9 cellular contexts compared by ENCODE assay signal in genomic region chr3:100269410-100270217, GRCh38. TPM values are rescaled to one million over a fixed set of nuclear protein-coding genes. Genes with fewer than 3 reads are reported as not detected.
A peak's percentile ranks its signal among the peaks of the same experiment; 100 is the strongest.
DNase-seq lines count a peak whose midpoint lies in the region; ATAC-seq, FAIRE-seq and TF ChIP-seq lines count a peak whose summit lies in the region.
"Had no signal": no experiment of that assay in that cellular context is flagged by ENCODE, and none has a peak within 500 bp of the region (broad histone marks: within the 10 kb centered on the region; RNA-seq: fewer than 3 reads in every experiment).

No MANE protein-coding gene starts in this region.

- H3K27ac ChIP-seq in K562 (ENCODE audit: extremely low read depth, low read depth, low read length): no peak overlapping the region
- H3K27ac ChIP-seq in gastrocnemius medialis: peak overlapping the region; percentile 70 to 100 (median 96)
- H3K27ac ChIP-seq in Peyer's patch: no peak overlapping the region

- H3K27me3 ChIP-seq in K562 (ENCODE audit: control insufficient read depth in 2 of 2, insufficient read depth in 2 of 2, low read length in 2 of 2) (no peaks in the 10 kb centered on the region), gastrocnemius medialis (no peaks in the 10 kb centered on the region), Peyer's patch (no peaks in the 10 kb centered on the region)

- CTCF ChIA-PET in K562 (lab: Yijun Ruan, JAX; ENCODE audit: low intra/inter-chr PET ratio): no interaction called here

- TF ChIP-seq RAD21 in K562 (CRISPR knock-in tag; conservative IDR thresholded peaks at IDR 0.05 in 1 of 2, IDR thresholded peaks at IDR 0.05 in 1 of 2): no peak

- H3K36me3 ChIP-seq in K562 (ENCODE audit: control insufficient read depth, insufficient read depth, low read length) (peaks cover 5% of the 10 kb centered on the region; the same call in 2 of the 3 replicates), gastrocnemius medialis (no peaks in the 10 kb centered on the region), Peyer's patch (no peaks in the 10 kb centered on the region)

- intact Hi-C loops in K562 (cut with micrococcal nuclease): no loop called here
- intact Hi-C loops in gastrocnemius medialis (cut with DNase I; ENCODE audit: low total_unique reads): loop anchor here (10.0 kb wide), 1 partner anchor 305 kb away; no protein-coding TSS in a partner anchor

- peak; percentile 89 to 90 for ATAC-seq in activated CD4-positive, CD25-positive, alpha-beta regulatory T cell treated with anti-CD3 and anti-CD28 coated beads, Interleukin-2, amount 50 U/mL, for 24 hours
- ATAC-seq in K562 (peak; percentile 64), gastrocnemius medialis (peak; percentile 37 to 42), GM21786 (IDR thresholded peaks at IDR 0.05; ENCODE audit: unreplicated experiment) (no peak)
- ATAC-seq: T-cell had no signal

- H3K4me1 ChIP-seq in K562 (replicated peaks in 1 of 2; ENCODE audit: control insufficient read depth in 2 of 2, insufficient read depth in 2 of 2, low read length in 2 of 2): peaks cover 0 to 36% of the 10 kb centered on the region in 2 experiments; a peak in 3 of 5 replicates
- H3K4me1 ChIP-seq in gastrocnemius medialis: peaks cover 78 to 84% of the 10 kb centered on the region in 2 donors
- H3K4me1 ChIP-seq in Peyer's patch: peaks cover 0 to 11% (median 0%) of the 10 kb centered on the region in 4 donors

- no peak for TF ChIP-seq POLR2A in K562 (conservative IDR thresholded peaks at IDR 0.05)
- TF ChIP-seq POLR2A in gastrocnemius medialis (IDR thresholded peaks at IDR 0.05): no peak
- no peak for TF ChIP-seq POLR2A in Peyer's patch (IDR thresholded peaks at IDR 0.05)

- no peaks in the 10 kb centered on the region for H3K9me3 ChIP-seq in K562 (replicated peaks; ENCODE audit: control insufficient read depth, insufficient read depth, low read depth, low read length)
- H3K9me3 ChIP-seq in gastrocnemius medialis: no peaks in the 10 kb centered on the region
- H3K9me3 ChIP-seq in Peyer's patch: no peaks in the 10 kb centered on the region

- H2AFZ ChIP-seq in K562 (ENCODE audit: low read depth, low read length): no peak overlapping the region

- peaks cover 93% of the 10 kb centered on the region for H3K79me2 ChIP-seq in K562 (ENCODE audit: control insufficient read depth, insufficient read depth, low read length)

- no peak for FAIRE-seq in K562 (lab: Jason Lieb, UNC)

- POLR2A ChIA-PET in K562 (lab: Yijun Ruan, JAX): interaction anchor here (1.0 to 3.1 kb wide), 2 partner anchors 9 to 132 kb away, joined by 4 to 20 read pairs; partner anchors contain the start of genes LNP1, TBC1D23 and TOMM70

- no peak for DNase-seq in activated CD4-positive, CD25-positive, alpha-beta regulatory T cell treated with anti-CD3 and anti-CD28 coated beads, Interleukin-2, amount 50 U/mL, for 72 hours
- DNase-seq in NCI-H69 (lab: John Stamatoyannopoulos, UW): peak; percentile 22
- no peak for DNase-seq in K562 (ENCODE audit: extremely low read depth in 1 of 4, low spot score in 3 of 4)
- DNase-seq in gastrocnemius medialis: no peak
- no peak for DNase-seq in amygdala (lab: John Stamatoyannopoulos, UW)
- DNase-seq in Peyer's patch: no peak
- DNase-seq: T-cell had no signal

- peak overlapping the region; percentile 3; the same call in 1 of the 2 replicates for H3K4me2 ChIP-seq in K562 (ENCODE audit: insufficient read depth, low read length)

- TF ChIP-seq CTCF in K562 (IDR thresholded peaks at IDR 0.05 in 2 of 3, conservative IDR thresholded peaks at IDR 0.05 in 1 of 3; ENCODE audit: insufficient read depth in 2 of 3, low read depth in 1 of 3, low read length in 3 of 3) (no peak), gastrocnemius medialis (IDR thresholded peaks at IDR 0.05 in 4 of 5, conservative IDR thresholded peaks at IDR 0.05 in 1 of 5) (no peak), Peyer's patch (IDR thresholded peaks at IDR 0.05) (no peak)

- H3K4me3 ChIP-seq in K562 (no peak overlapping the region), gastrocnemius medialis (peak overlapping the region in 3 of 4 donors; percentile 3 to 13 (median 12)), Peyer's patch (no peak overlapping the region)

- no TSS peak for BruUV-seq in K562 (replicated peaks; lab: Mats Ljungman, UMichigan)

- 12% methylated on average over 2 of the region's 2 CpGs for WGBS in K562 (ENCODE audit: insufficient coverage, low coverage, missing lambda C conversion rate)

- H4K20me1 ChIP-seq in K562 (replicated peaks; ENCODE audit: control insufficient read depth, insufficient read depth, low read length): peaks cover 37% of the 10 kb centered on the region

- no peak for TF ChIP-seq EP300 in K562 (IDR thresholded peaks at IDR 0.05; ENCODE audit: low read length)

- H3K9ac ChIP-seq in K562 (ENCODE audit: insufficient read depth in 1 of 2, low read depth in 2 of 2, low read length in 2 of 2): no peak overlapping the region

- in situ Hi-C loops in K562 (cut with MboI) (no loop called here), gastrocnemius medialis (cut with MboI; ENCODE audit: low sequenced_read_pairs in 4 of 4) (no loop called here)

- no peaks in the 10 kb centered on the region for H3K9me1 ChIP-seq in K562 (ENCODE audit: control insufficient read depth, insufficient read depth, low read length)

TF ChIP-seq in K562, 482 proteins besides CTCF, POLR2A, EP300 and RAD21:
- TF ChIP-seq, protein P1, sequence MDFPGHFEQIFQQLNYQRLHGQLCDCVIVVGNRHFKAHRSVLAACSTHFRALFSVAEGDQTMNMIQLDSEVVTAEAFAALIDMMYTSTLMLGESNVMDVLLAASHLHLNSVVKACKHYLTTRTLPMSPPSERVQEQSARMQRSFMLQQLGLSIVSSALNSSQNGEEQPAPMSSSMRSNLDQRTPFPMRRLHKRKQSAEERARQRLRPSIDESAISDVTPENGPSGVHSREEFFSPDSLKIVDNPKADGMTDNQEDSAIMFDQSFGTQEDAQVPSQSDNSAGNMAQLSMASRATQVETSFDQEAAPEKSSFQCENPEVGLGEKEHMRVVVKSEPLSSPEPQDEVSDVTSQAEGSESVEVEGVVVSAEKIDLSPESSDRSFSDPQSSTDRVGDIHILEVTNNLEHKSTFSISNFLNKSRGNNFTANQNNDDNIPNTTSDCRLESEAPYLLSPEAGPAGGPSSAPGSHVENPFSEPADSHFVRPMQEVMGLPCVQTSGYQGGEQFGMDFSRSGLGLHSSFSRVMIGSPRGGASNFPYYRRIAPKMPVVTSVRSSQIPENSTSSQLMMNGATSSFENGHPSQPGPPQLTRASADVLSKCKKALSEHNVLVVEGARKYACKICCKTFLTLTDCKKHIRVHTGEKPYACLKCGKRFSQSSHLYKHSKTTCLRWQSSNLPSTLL (IDR thresholded peaks at IDR 0.05): no peak
- TF ChIP-seq PKNOX1 (IDR thresholded peaks at IDR 0.05) (peak; percentile 25; the same call in 1 of the 2 replicates), KDM1A (IDR thresholded peaks at IDR 0.05) (peak; percentile 65 to 71; a peak in 3 of 4 replicates), MEIS2 (IDR thresholded peaks at IDR 0.05; ENCODE audit: partially characterized antibody) (peak; percentile 37), FOSL1 (tag; conservative IDR thresholded peaks at IDR 0.05) (peak; percentile 54), ZNF444 (CRISPR knock-in tag; IDR thresholded peaks at IDR 0.05) (no peak)

RNA-seq across cellular contexts. Expression of gene TBC1D23, which starts 8.8 kb away (rescaled TPM):
- 86.1 and 137 TPM in 2 replicates for total RNA-seq in K562 (2011; cell fraction: chromatin; rRNA removed; ENCODE audit: low replicate concordance)
- 23.0 and 30.1 TPM in 2 replicates for total RNA-seq in K562 (2011; cell fraction: nucleolus; rRNA removed)
- total RNA-seq in K562 (2011; cell fraction: nucleoplasm; rRNA removed): 48.8 and 56.6 TPM in 2 replicates
- total RNA-seq in K562 (2014; rRNA removed) (26.7 and 28.0 TPM in 2 replicates), K562 (2014; rRNA removed; fragmentation: Illumina TruSeq; extraction: Trizol) (48.7 and 56.5 TPM in 2 replicates), K562 (2015; rRNA removed; fragmentation: Illumina TruSeq; extraction: Trizol) (32.0 and 35.2 TPM in 2 replicates), K562 (2021) (42.8 and 48.2 TPM in 2 replicates), gastrocnemius medialis (10 to 100 TPM; 14.2 to 56.4 (median 45.0) TPM), Peyer's patch (10 to 100 TPM; 29.7 to 57.4 (median 38.4) TPM)
- polyA plus RNA-seq in K562 (2011; rRNA removed) (75.2 and 85.8 TPM in 2 replicates), K562 (2014; fragmentation: Illumina TruSeq; extraction: Trizol) (24.4 and 29.0 TPM in 2 replicates), K562 (2014; fragmentation: Nextera tagmentation; extraction: Ambion mirVana) (10 to 100 TPM; 43.7 to 49.3 TPM), K562 (2014; rRNA removed) (23.4 and 25.8 TPM in 2 replicates)
- polyA plus RNA-seq in K562 (2011; cell fraction: cytosol; rRNA removed): 13.5 and 23.4 TPM in 2 replicates
- 27.0 and 42.7 TPM in 2 replicates for polyA plus RNA-seq in K562 (2011; cell fraction: nucleus; rRNA removed)
- 20.5 and 23.1 TPM in 2 replicates for polyA plus RNA-seq in K562 (2012)
- 104 and 139 TPM in 2 replicates for polyA minus RNA-seq in K562 (2011; rRNA and poly(A)+ RNA removed)
- polyA minus RNA-seq in K562 (2011; cell fraction: cytosol; rRNA and poly(A)+ RNA removed): 35.6 and 41.3 TPM in 2 replicates
- 27.5 and 53.5 TPM in 2 replicates for polyA minus RNA-seq in K562 (2011; cell fraction: nucleus; rRNA and poly(A)+ RNA removed)

Comparison
In these comparisons a context has a peak if more than half of its experiments do, and no peak if none do; other contexts are left out.
1. H3K27ac ChIP-seq: peak in gastrocnemius medialis (4 of 4); none in K562 (single experiment) and Peyer's patch (0 of 4).
2. H3K4me3 ChIP-seq: peak in gastrocnemius medialis (3 of 4); none in K562 (single experiment) and Peyer's patch (0 of 4).